Comparison of ENCODE assay signal across 19 cellular contexts in genomic region chr12:40831916-40832315, GRCh38.
DNase-seq lines count a peak whose midpoint lies in the region; ATAC-seq, FAIRE-seq and TF ChIP-seq lines count a peak whose summit lies in the region.
"Had no signal": no experiment of that assay in that cellular context is flagged by ENCODE, and none has a peak within 500 bp of the region (broad histone marks: within the 10 kb centered on the region; RNA-seq: fewer than 3 reads in every experiment).

No MANE protein-coding gene starts in this region.

- TF ChIP-seq CTCF in bronchial epithelial cell (IDR thresholded peaks at IDR 0.05; ENCODE audit: insufficient read depth, low read length, severe bottlenecking) (no peak), GM20000 (IDR thresholded peaks at IDR 0.05; ENCODE audit: extremely low read depth, missing control alignments) (no peak)

- intact Hi-C loops in left ventricle myocardium superior (cut with micrococcal nuclease): no loop called here

- no peak overlapping the region for H3K4me2 ChIP-seq in GM23248 (ENCODE audit: unreplicated experiment)
- H3K4me2 ChIP-seq: GM23338 had no signal

- H3K9me3 ChIP-seq in GM23248 (ENCODE audit: low read depth): no peaks in the 10 kb centered on the region

- DNase-seq in HPDE6-E6E7 (ENCODE audit: extremely low spot score) (peak; percentile 8), NCI-H69 (lab: John Stamatoyannopoulos, UW) (peak; percentile 30), bronchial epithelial cell (ENCODE audit: low read depth) (peak; percentile 85), GM23248 (no peak), GM20000 (ENCODE audit: low spot score) (no peak), left ventricle myocardium superior (no peak)
- DNase-seq: Calu3; CD4-positive, alpha-beta memory T cell; COR-L47; DMS53; DMS79 treated with DMSO at 0.1 percent for 48 hours; GF-D8; H9 had no signal

- no peak for FAIRE-seq in bronchial epithelial cell (lab: Jason Lieb, UNC)
- FAIRE-seq: GM12891, GM18507 had no signal

- no peaks in the 10 kb centered on the region for H4K20me1 ChIP-seq in GM23248 (ENCODE audit: insufficient read depth)

- H3K27me3 ChIP-seq in bronchial epithelial cell (ENCODE audit: control insufficient read depth, insufficient read depth, low read length) (no peaks in the 10 kb centered on the region), GM23248 (replicated peaks; ENCODE audit: insufficient read depth) (no peaks in the 10 kb centered on the region)

- ATAC-seq in esophagus mucosa: peak; percentile 31
- ATAC-seq in GM21423 (IDR thresholded peaks at IDR 0.05; ENCODE audit: unreplicated experiment): no peak
- no peak for ATAC-seq in left ventricle myocardium superior
- ATAC-seq: GM23338, HCT116 had no signal

- H3K9ac ChIP-seq in GM23248: no peak overlapping the region

- no peaks in the 10 kb centered on the region for H3K4me1 ChIP-seq in GM23248 (ENCODE audit: insufficient read depth)

- no peak overlapping the region for H3K4me3 ChIP-seq in bronchial epithelial cell (ENCODE audit: low read depth, low read length)
- H3K4me3 ChIP-seq in GM23248: no peak overlapping the region
- H3K4me3 ChIP-seq: GM23338 had no signal

- no peaks in the 10 kb centered on the region for H3F3A ChIP-seq in GM23248 (ENCODE audit: insufficient read depth)

- H3K27ac ChIP-seq in GM23248: no peak overlapping the region

- no peaks in the 10 kb centered on the region for H3K79me2 ChIP-seq in GM23248 (ENCODE audit: insufficient read depth)

- in situ Hi-C loops in GM23248 (cut with MboI): no loop called here

- H2AFZ ChIP-seq in GM23248: no peak overlapping the region
- H2AFZ ChIP-seq: GM23338 had no signal

- H3K9me2 ChIP-seq in GM23248 (ENCODE audit: insufficient read depth): no peaks in the 10 kb centered on the region

- no peaks in the 10 kb centered on the region for H3K36me3 ChIP-seq in bronchial epithelial cell (ENCODE audit: control insufficient read depth, insufficient read depth, low read length)
- H3K36me3 ChIP-seq in GM23248 (ENCODE audit: low read depth): no peaks in the 10 kb centered on the region

Comparison
In these comparisons a context has a peak if more than half of its experiments do, and no peak if none do; other contexts are left out.
1. DNase-seq: peak in HPDE6-E6E7 (single experiment), NCI-H69 (single experiment) and bronchial epithelial cell (single experiment); none in GM23248 (single experiment), GM20000 (single experiment) and left ventricle myocardium superior (single experiment).